In genomic region chr6:116969211-116969863, GRCh38 we compare ENCODE assay signal across 8 cellular contexts.
A peak's percentile ranks its signal among the peaks of the same experiment; 100 is the strongest.
DNase-seq lines count a peak whose midpoint lies in the region; TF ChIP-seq lines count a peak whose summit lies in the region.

No MANE protein-coding gene starts in this region.

- CTCF ChIA-PET in AG04450 (lab: Charles Lee) (interaction anchor here (0.6 to 2.4 kb wide), 12 partner anchors 8 to 191 kb away, joined by 3 to 7 read pairs (median 4); no protein-coding TSS in a partner anchor), HEK293T (lab: Yijun Ruan, JAX) (interaction anchor here (0.6 to 4.1 kb wide), 13 partner anchors 13 to 751 kb away, joined by 3 to 58 read pairs (median 3); partner anchors contain the start of gene RFX6)

- no peak overlapping the region for H3K4me3 ChIP-seq in AG04450 (ENCODE audit: low read depth, low read length)

- POLR2A ChIA-PET in AG04450 (lab: Yijun Ruan, JAX), result no interaction called here
- POLR2A ChIA-PET in HEK293T (lab: Yijun Ruan, JAX), result no interaction called here

- no peak overlapping the region for H3K27ac ChIP-seq in AG04450 (ENCODE audit: low read depth, low read length)

- no peaks in the 10 kb centered on the region for H3K27me3 ChIP-seq in AG04450 (ENCODE audit: control insufficient read depth, insufficient read depth, low read length)

- DNase-seq in AG04450 (ENCODE audit: low read depth, low spot score) (peak; percentile 3), HEK293T (ENCODE audit: extremely low spot score) (peak; percentile 69), M059J (ENCODE audit: low read depth) (peak; percentile 40), SK-MEL-5 (ENCODE audit: low read depth, low spot score) (peak; percentile 68), fibroblast of peridontal ligament (ENCODE audit: extremely low read depth) (peak; percentile 63), pons (ENCODE audit: low spot score) (peak; percentile 67), GF-D8 (lab: John Stamatoyannopoulos, UW) (no peak)

- TF ChIP-seq CTCF in AG04450 (IDR thresholded peaks at IDR 0.05; ENCODE audit: low read depth, low read length), result peak; percentile 81
- peak; percentile 77 for TF ChIP-seq CTCF in GM12872 (IDR thresholded peaks at IDR 0.05; ENCODE audit: insufficient read depth, low read depth, low read length)

- no peaks in the 10 kb centered on the region for H3K9me3 ChIP-seq in AG04450 (ENCODE audit: control insufficient read depth, insufficient read depth, low read length)

- in situ Hi-C loops in SK-MEL-5 (cut with HindIII; ENCODE audit: low pct_unique_long_range_greater_than_20kb, low sequenced_read_pairs), result no loop called here

TF ChIP-seq in HEK293T, 16 proteins besides CTCF, POLR2A, EP300 and RAD21:
- TF ChIP-seq NFRKB (IDR thresholded peaks at IDR 0.05), result no peak
- no peak for TF ChIP-seq FOXA1 (IDR thresholded peaks at IDR 0.05)
- TF ChIP-seq ELF4 (IDR thresholded peaks at IDR 0.05), result no peak
TF ChIP-seq in HEK293T: peak in this region for 0.
